9 cellular contexts compared by ENCODE assay signal in genomic region chr22:38802671-38803121, GRCh38. TPM values are rescaled to one million over a fixed set of nuclear protein-coding genes. Genes with fewer than 3 reads are reported as not detected.
DNase-seq lines count a peak whose midpoint lies in the region; ATAC-seq and TF ChIP-seq lines count a peak whose summit lies in the region.
"Had no signal": no experiment of that assay in that cellular context is flagged by ENCODE, and none has a peak within 500 bp of the region (broad histone marks: within the 10 kb centered on the region; RNA-seq: fewer than 3 reads in every experiment).

No MANE protein-coding gene starts in this region.

- H3K9me2 ChIP-seq in PC-3 (replicated peaks; ENCODE audit: low read length) = no peaks in the 10 kb centered on the region
- no peaks in the 10 kb centered on the region for H3K9me2 ChIP-seq in MM.1S (replicated peaks; ENCODE audit: insufficient read depth, low read length)

- DNase-seq in GM03348 (ENCODE audit: low spot score) (peak; percentile 89), PC-3 (peak; percentile 87), fibroblast of the conjunctiva (ENCODE audit: low read depth) (peak; percentile 89), pons (ENCODE audit: low spot score) (peak; percentile 52), MM.1S (no peak), T-helper 2 cell (no peak), NOMO-1 treated with dmso at 0.1 percent for 144 hours (lab: John Stamatoyannopoulos, UW; ENCODE audit: unreplicated experiment) (no peak)
- DNase-seq: MV-4-11 had no signal

- H3K27me3 ChIP-seq in PC-3 (ENCODE audit: low read length) (no peaks in the 10 kb centered on the region), MM.1S (replicated peaks; ENCODE audit: insufficient read depth, low read length) (peaks cover 73% of the 10 kb centered on the region)

- no peaks in the 10 kb centered on the region for H3F3A ChIP-seq in PC-3 (ENCODE audit: low read length, unreplicated experiment)
- H3F3A ChIP-seq in MM.1S (ENCODE audit: insufficient read depth, low read length) = no peaks in the 10 kb centered on the region

- H3K4me2 ChIP-seq in PC-3 (ENCODE audit: low read length) (no peak overlapping the region), MM.1S (ENCODE audit: low read depth, low read length) (no peak overlapping the region)

- TF ChIP-seq CTCF in PC-3 (conservative IDR thresholded peaks at IDR 0.05; ENCODE audit: low read depth, low read length) (no peak), MM.1S (IDR thresholded peaks at IDR 0.05; ENCODE audit: low read length) (no peak)

- H3K4me3 ChIP-seq in PC-3 (ENCODE audit: low read length) (no peak overlapping the region), MM.1S (ENCODE audit: low read length) (no peak overlapping the region)

- H3K36me3 ChIP-seq in PC-3 (ENCODE audit: low read depth, low read length) = no peaks in the 10 kb centered on the region
- H3K36me3 ChIP-seq in MM.1S (replicated peaks; ENCODE audit: insufficient read depth, low read length) = no peaks in the 10 kb centered on the region

- no peaks in the 10 kb centered on the region for H3K9me3 ChIP-seq in PC-3 (ENCODE audit: low read length)
- no peaks in the 10 kb centered on the region for H3K9me3 ChIP-seq in MM.1S (replicated peaks; ENCODE audit: insufficient read depth, low read length)

- H2AFZ ChIP-seq in PC-3 (ENCODE audit: low read length) = no peak overlapping the region
- no peak overlapping the region for H2AFZ ChIP-seq in MM.1S (ENCODE audit: low read length)

- ATAC-seq in PC-3 = peak; percentile 65
- no peak for ATAC-seq in GM19351 (IDR thresholded peaks at IDR 0.05; ENCODE audit: unreplicated experiment)

- CTCF ChIA-PET in PC-3 (lab: Charles Lee) = no interaction called here

- no peaks in the 10 kb centered on the region for H3K79me2 ChIP-seq in PC-3 (ENCODE audit: low read length)
- H3K79me2 ChIP-seq in MM.1S (ENCODE audit: low read length) = no peaks in the 10 kb centered on the region

- intact Hi-C loops in PC-3 (cut with micrococcal nuclease) = no loop called here

- H4K20me1 ChIP-seq in PC-3 (ENCODE audit: low read length) (no peaks in the 10 kb centered on the region), MM.1S (ENCODE audit: insufficient read depth, low read length) (no peaks in the 10 kb centered on the region)

- H3K9ac ChIP-seq in PC-3 (ENCODE audit: low read length) (no peak overlapping the region), MM.1S (ENCODE audit: low read length) (no peak overlapping the region)

- no peak overlapping the region for H3K27ac ChIP-seq in PC-3 (ENCODE audit: low read length)
- no peak overlapping the region for H3K27ac ChIP-seq in MM.1S (ENCODE audit: low read length)

- no TSS peak for BruUV-seq in PC-3 (replicated peaks; lab: Mats Ljungman, UMichigan)

- H3K4me1 ChIP-seq in PC-3 (ENCODE audit: insufficient read depth, low read length) = no peaks in the 10 kb centered on the region
- no peaks in the 10 kb centered on the region for H3K4me1 ChIP-seq in MM.1S (ENCODE audit: low read length)

- POLR2A ChIA-PET in PC-3 (lab: Charles Lee; ENCODE audit: unreplicated experiment) = interaction anchor here (0.7 kb wide), 2 partner anchors 10 to 180 kb away, joined by 8 to 12 read pairs; partner anchors contain the start of gene APOBEC3B

RNA-seq across cellular contexts. Expression of gene DNAL4, which starts 8.8 kb away (rescaled TPM):
- total RNA-seq in PC-3 (2014; rRNA removed) = 22.5 and 24.5 TPM in 2 replicates

RNA-seq across cellular contexts. Expression of gene NPTXR, which starts 41.1 kb away (rescaled TPM):
- 2.8 and 3.5 TPM in 2 replicates for total RNA-seq in PC-3 (2014; rRNA removed)

RNA-seq across cellular contexts. Expression of gene SUN2, which starts 46.9 kb away (rescaled TPM):
- 54.0 and 55.5 TPM in 2 replicates for total RNA-seq in PC-3 (2014; rRNA removed)

Comparison
In these comparisons a context has a peak if more than half of its experiments do, and no peak if none do; other contexts are left out.
1. DNase-seq: peak in GM03348 (single experiment), PC-3 (single experiment), fibroblast of the conjunctiva (single experiment) and pons (single experiment); none in MM.1S (single experiment), T-helper 2 cell (0 of 5) and NOMO-1 treated with dmso at 0.1 percent for 144 hours (single experiment).